In genomic region chr5:7453947-7454346, GRCh38 we compare ENCODE assay signal across 39 cellular contexts. TPM values are rescaled to one million over a fixed set of nuclear protein-coding genes. Genes with fewer than 3 reads are reported as not detected.
"Had no signal": no experiment of that assay in that cellular context is flagged by ENCODE, and none has a peak within 500 bp of the region (broad histone marks: within the 10 kb centered on the region; RNA-seq: fewer than 3 reads in every experiment).

No MANE protein-coding gene starts in this region.

- H3K4me1 ChIP-seq: ascending aorta had no signal

- FAIRE-seq: bronchial epithelial cell, TTC549 had no signal

- H3K4me1 Mint-ChIP-seq: activated CD4-positive, alpha-beta memory T cell treated with anti-CD3 and anti-CD28 coated beads, Interleukin-2, amount 10 ng/mL, durations not matched to agents 7 days and 5 days; activated CD4-positive, alpha-beta T cell treated with anti-CD3 and anti-CD28 coated beads for 36 hours; activated CD4-positive, alpha-beta T cell treated with anti-CD3 and anti-CD28 coated beads, Interleukin-2, amount 10 ng/mL, durations not matched to agents 7 days and 5 days; activated CD8-positive, alpha-beta memory T cell treated with anti-CD3 and anti-CD28 coated beads, Interleukin-2, amount 10 ng/mL, durations not matched to agents 7 days and 5 days; activated naive CD4-positive, alpha-beta T cell treated with anti-CD3 and anti-CD28 coated beads, Interleukin-2, amount 10 ng/mL, durations not matched to agents 7 days and 5 days; activated naive CD4-positive, alpha-beta T cell treated with anti-CD3 and anti-CD28 coated beads, Interleukin-2, amount 50 U/mL, for 24 hours; activated naive CD8-positive, alpha-beta T cell treated with anti-CD3 and anti-CD28 coated beads, Interleukin-2, amount 10 ng/mL, durations not matched to agents 7 days and 5 days; activated naive CD8-positive, alpha-beta T cell treated with anti-CD3 and anti-CD28 coated beads, Interleukin-2, amount 50 U/mL, for 24 hours; brain; central memory CD8-positive, alpha-beta T cell had no signal

- ATAC-seq: activated CD4-positive, alpha-beta T cell treated with anti-CD3 and anti-CD28 coated beads for 36 hours; activated CD4-positive, CD25-positive, alpha-beta regulatory T cell treated with anti-CD3 and anti-CD28 coated beads, Interleukin-2, amount 50 U/mL, for 24 hours; activated CD8-positive, alpha-beta memory T cell treated with anti-CD3 and anti-CD28 coated beads, Interleukin-2, amount 10 ng/mL, durations not matched to agents 7 days and 5 days; activated CD8-positive, alpha-beta T cell treated with anti-CD3 and anti-CD28 coated beads, Interleukin-2, amount 10 ng/mL, durations not matched to agents 7 days and 5 days; activated naive CD8-positive, alpha-beta T cell treated with anti-CD3 and anti-CD28 coated beads, Interleukin-2, amount 50 U/mL, for 24 hours had no signal

- H3K4me3 ChIP-seq: ascending aorta, cardiac muscle cell had no signal

- H3K9me3 Mint-ChIP-seq: activated CD4-positive, alpha-beta memory T cell treated with anti-CD3 and anti-CD28 coated beads, Interleukin-2, amount 10 ng/mL, durations not matched to agents 7 days and 5 days; activated CD4-positive, alpha-beta T cell treated with anti-CD3 and anti-CD28 coated beads, Interleukin-2, amount 10 ng/mL, durations not matched to agents 7 days and 5 days; activated naive CD4-positive, alpha-beta T cell treated with anti-CD3 and anti-CD28 coated beads, Interleukin-2, amount 10 ng/mL, durations not matched to agents 7 days and 5 days; activated naive CD4-positive, alpha-beta T cell treated with anti-CD3 and anti-CD28 coated beads, Interleukin-2, amount 50 U/mL, for 24 hours; T-helper 1 cell treated with Interleukin-12 subunit alpha and Interleukin-12 subunit beta and Interleukin-4 antibody, amounts not matched to agents 30 μg/mL and 1 μg/mL, for 36 hours; T-helper 2 cell treated with Interferon-gamma antibody and Interleukin-4, amounts not matched to agents 5 μg/mL and 100 μg/mL, for 36 hours had no signal

- H3K36me3 Mint-ChIP-seq: activated CD8-positive, alpha-beta memory T cell treated with anti-CD3 and anti-CD28 coated beads, Interleukin-2, amount 10 ng/mL, durations not matched to agents 7 days and 5 days; activated naive CD4-positive, alpha-beta T cell treated with anti-CD3 and anti-CD28 coated beads, Interleukin-2, amount 10 ng/mL, durations not matched to agents 7 days and 5 days; activated naive CD4-positive, alpha-beta T cell treated with anti-CD3 and anti-CD28 coated beads, Interleukin-2, amount 50 U/mL, for 24 hours; activated naive CD8-positive, alpha-beta T cell; activated naive CD8-positive, alpha-beta T cell treated with anti-CD3 and anti-CD28 coated beads, Interleukin-2, amount 10 ng/mL, durations not matched to agents 7 days and 5 days had no signal

- H3K27me3 Mint-ChIP-seq: activated CD4-positive, alpha-beta memory T cell treated with anti-CD3 and anti-CD28 coated beads, Interleukin-2, amount 10 ng/mL, durations not matched to agents 7 days and 5 days; activated CD4-positive, alpha-beta T cell treated with anti-CD3 and anti-CD28 coated beads for 36 hours; activated CD4-positive, alpha-beta T cell treated with anti-CD3 and anti-CD28 coated beads, Interleukin-2, amount 10 ng/mL, durations not matched to agents 7 days and 5 days; activated CD8-positive, alpha-beta memory T cell treated with anti-CD3 and anti-CD28 coated beads, Interleukin-2, amount 10 ng/mL, durations not matched to agents 7 days and 5 days; activated naive CD4-positive, alpha-beta T cell treated with anti-CD3 and anti-CD28 coated beads, Interleukin-2, amount 10 ng/mL, durations not matched to agents 7 days and 5 days; activated naive CD4-positive, alpha-beta T cell treated with anti-CD3 and anti-CD28 coated beads, Interleukin-2, amount 50 U/mL, for 24 hours; activated naive CD8-positive, alpha-beta T cell treated with anti-CD3 and anti-CD28 coated beads, Interleukin-2, amount 10 ng/mL, durations not matched to agents 7 days and 5 days; activated naive CD8-positive, alpha-beta T cell treated with anti-CD3 and anti-CD28 coated beads, Interleukin-2, amount 50 U/mL, for 24 hours; activated T-cell treated with anti-CD3 and anti-CD28 coated beads, Interleukin-2, amount 50 U/mL, for 24 hours; central memory CD8-positive, alpha-beta T cell had no signal

- H3K27me3 ChIP-seq: ascending aorta, cardiac muscle cell had no signal

- H3K36me3 ChIP-seq: ascending aorta, cardiac muscle cell had no signal

- H3K4me3 Mint-ChIP-seq: activated CD4-positive, alpha-beta memory T cell treated with anti-CD3 and anti-CD28 coated beads, Interleukin-2, amount 10 ng/mL, durations not matched to agents 7 days and 5 days; activated CD4-positive, alpha-beta T cell treated with anti-CD3 and anti-CD28 coated beads for 36 hours; activated CD4-positive, alpha-beta T cell treated with anti-CD3 and anti-CD28 coated beads, Interleukin-2, amount 10 ng/mL, durations not matched to agents 7 days and 5 days; activated CD8-positive, alpha-beta memory T cell treated with anti-CD3 and anti-CD28 coated beads, Interleukin-2, amount 10 ng/mL, durations not matched to agents 7 days and 5 days; activated CD8-positive, alpha-beta T cell treated with anti-CD3 and anti-CD28 coated beads, Interleukin-2, amount 10 ng/mL, durations not matched to agents 7 days and 5 days; activated naive CD4-positive, alpha-beta T cell treated with anti-CD3 and anti-CD28 coated beads, Interleukin-2, amount 10 ng/mL, durations not matched to agents 7 days and 5 days; activated naive CD4-positive, alpha-beta T cell treated with anti-CD3 and anti-CD28 coated beads, Interleukin-2, amount 50 U/mL, for 24 hours; activated naive CD8-positive, alpha-beta T cell; activated naive CD8-positive, alpha-beta T cell treated with anti-CD3 and anti-CD28 coated beads, Interleukin-2, amount 10 ng/mL, durations not matched to agents 7 days and 5 days; activated naive CD8-positive, alpha-beta T cell treated with anti-CD3 and anti-CD28 coated beads, Interleukin-2, amount 50 U/mL, for 24 hours; activated T-cell treated with anti-CD3 and anti-CD28 coated beads, Interleukin-2, amount 50 U/mL, for 24 hours; brain; central memory CD8-positive, alpha-beta T cell; T-helper 1 cell treated with Interleukin-12 subunit alpha and Interleukin-12 subunit beta and Interleukin-4 antibody, amounts not matched to agents 30 μg/mL and 1 μg/mL, for 36 hours; T-helper 2 cell treated with Interferon-gamma antibody and Interleukin-4, amounts not matched to agents 5 μg/mL and 100 μg/mL, for 36 hours had no signal

- H3K27ac ChIP-seq: ascending aorta, cardiac muscle cell, VCaP had no signal

- DNase-seq: activated CD4-positive, alpha-beta memory T cell treated with anti-CD3 and anti-CD28 coated beads, Interleukin-2, amount 10 ng/mL, durations not matched to agents 7 days and 5 days; activated CD4-positive, alpha-beta T cell treated with anti-CD3 and anti-CD28 coated beads for 1 hour; activated CD4-positive, alpha-beta T cell treated with anti-CD3 and anti-CD28 coated beads for 36 hours; activated CD4-positive, alpha-beta T cell treated with anti-CD3 and anti-CD28 coated beads for 48 hours; activated CD4-positive, alpha-beta T cell treated with anti-CD3 and anti-CD28 coated beads, Interleukin-2, amount 10 ng/mL, durations not matched to agents 7 days and 5 days; activated CD4-positive, alpha-beta T cell treated with anti-CD3 and anti-CD28 coated beads, Interleukin-2, amount 50 U/mL, for 48 hours; activated CD4-positive, CD25-positive, alpha-beta regulatory T cell; activated CD8-positive, alpha-beta memory T cell treated with anti-CD3 and anti-CD28 coated beads for 24 hours; activated CD8-positive, alpha-beta memory T cell treated with anti-CD3 and anti-CD28 coated beads, Interleukin-2, amount 10 ng/mL, durations not matched to agents 7 days and 5 days; activated CD8-positive, alpha-beta memory T cell treated with anti-CD3 and anti-CD28 coated beads, Interleukin-2, amount 50 U/mL, for 48 hours; activated CD8-positive, alpha-beta T cell treated with anti-CD3 and anti-CD28 coated beads, Interleukin-2, amount 10 ng/mL, durations not matched to agents 7 days and 5 days; activated effector memory CD4-positive, alpha-beta T cell treated with Interleukin-2 at 50 U/mL for 16 hours; activated gamma-delta T cell; activated naive CD4-positive, alpha-beta T cell treated with anti-CD3 and anti-CD28 coated beads, Interleukin-2, amount 10 ng/mL, durations not matched to agents 7 days and 5 days; activated naive CD4-positive, alpha-beta T cell treated with Interleukin-2 at 50 U/mL for 16 hours; activated naive CD8-positive, alpha-beta T cell treated with anti-CD3 and anti-CD28 coated beads, Interleukin-2, amount 10 ng/mL, durations not matched to agents 7 days and 5 days; activated naive CD8-positive, alpha-beta T cell treated with anti-CD3 and anti-CD28 coated beads, Interleukin-2, amount 50 U/mL, for 24 hours; activated T-cell treated with anti-CD3 and anti-CD28 coated beads, Interleukin-2, amount 50 U/mL, for 24 hours; activated T-cell treated with anti-CD3 and anti-CD28 coated beads, Interleukin-2, amount 50 U/mL, for 48 hours; amygdala; anterior cingulate cortex; caudate nucleus; cerebellar nuclear complex; T-helper 1 cell; T-helper 2 cell; T-helper 9 cell had no signal

- H3K27ac Mint-ChIP-seq: activated CD4-positive, alpha-beta memory T cell treated with anti-CD3 and anti-CD28 coated beads, Interleukin-2, amount 10 ng/mL, durations not matched to agents 7 days and 5 days; activated CD4-positive, alpha-beta T cell treated with anti-CD3 and anti-CD28 coated beads for 36 hours; activated CD4-positive, alpha-beta T cell treated with anti-CD3 and anti-CD28 coated beads, Interleukin-2, amount 10 ng/mL, durations not matched to agents 7 days and 5 days; activated CD8-positive, alpha-beta memory T cell treated with anti-CD3 and anti-CD28 coated beads, Interleukin-2, amount 10 ng/mL, durations not matched to agents 7 days and 5 days; activated CD8-positive, alpha-beta T cell treated with anti-CD3 and anti-CD28 coated beads, Interleukin-2, amount 10 ng/mL, durations not matched to agents 7 days and 5 days; activated naive CD4-positive, alpha-beta T cell treated with anti-CD3 and anti-CD28 coated beads, Interleukin-2, amount 10 ng/mL, durations not matched to agents 7 days and 5 days; activated naive CD4-positive, alpha-beta T cell treated with anti-CD3 and anti-CD28 coated beads, Interleukin-2, amount 50 U/mL, for 24 hours; activated naive CD8-positive, alpha-beta T cell; activated naive CD8-positive, alpha-beta T cell treated with anti-CD3 and anti-CD28 coated beads, Interleukin-2, amount 10 ng/mL, durations not matched to agents 7 days and 5 days; activated naive CD8-positive, alpha-beta T cell treated with anti-CD3 and anti-CD28 coated beads, Interleukin-2, amount 50 U/mL, for 24 hours; activated T-cell treated with anti-CD3 and anti-CD28 coated beads, Interleukin-2, amount 50 U/mL, for 24 hours; activated T-helper 2 cell treated with anti-CD3 and anti-CD28 coated beads, Interferon-gamma antibody, Interleukin-2, Interleukin-4, amounts not matched to agents 10 μg/mL and 5 μg/mL and 100 μg/mL, durations not matched to agents 14 hours and 24 hours and 36 hours; brain; T-helper 1 cell treated with Interleukin-12 subunit alpha and Interleukin-12 subunit beta and Interleukin-4 antibody, amounts not matched to agents 30 μg/mL and 1 μg/mL, for 36 hours; T-helper 2 cell treated with Interferon-gamma antibody and Interleukin-4, amounts not matched to agents 5 μg/mL and 100 μg/mL, for 36 hours had no signal

RNA-seq across cellular contexts. Expression of gene ADCY2, which starts 58.0 kb away (rescaled TPM):
- total RNA-seq: activated CD4-positive, alpha-beta memory T cell treated with anti-CD3 and anti-CD28 coated beads, Interleukin-2, amount 10 ng/mL, durations not matched to agents 7 days and 5 days; activated CD4-positive, alpha-beta T cell treated with anti-CD3 and anti-CD28 coated beads for 36 hours; activated CD4-positive, alpha-beta T cell treated with anti-CD3 and anti-CD28 coated beads, Interleukin-2, amount 10 ng/mL, durations not matched to agents 7 days and 5 days; activated CD8-positive, alpha-beta memory T cell treated with anti-CD3 and anti-CD28 coated beads, Interleukin-2, amount 10 ng/mL, durations not matched to agents 7 days and 5 days; activated CD8-positive, alpha-beta T cell treated with anti-CD3 and anti-CD28 coated beads, Interleukin-2, amount 10 ng/mL, durations not matched to agents 7 days and 5 days; activated naive CD8-positive, alpha-beta T cell treated with anti-CD3 and anti-CD28 coated beads, Interleukin-2, amount 10 ng/mL, durations not matched to agents 7 days and 5 days; activated T-helper 2 cell treated with anti-CD3 and anti-CD28 coated beads, Interferon-gamma antibody, Interleukin-2, Interleukin-4, amounts not matched to agents 10 μg/mL and 5 μg/mL and 100 μg/mL, durations not matched to agents 14 hours and 24 hours and 36 hours had no signal
